In genomic region chr18:23585007-23585871, GRCh38 we compare ENCODE assay signal across 1 cellular context.
TF ChIP-seq lines count a peak whose summit lies in the region.

No MANE protein-coding gene starts in this region.

TF ChIP-seq in HEK293, 187 proteins besides CTCF, POLR2A, EP300 and RAD21 (continued from another document):
- TF ChIP-seq ZFP37 (tag by site-specific recombination; IDR thresholded peaks at IDR 0.05) (no peak), SP2 (tag by site-specific recombination; IDR thresholded peaks at IDR 0.05) (peak; percentile 39), SP7 (tag by site-specific recombination; IDR thresholded peaks at IDR 0.05) (peak; percentile 65), PRDM10 (tag by site-specific recombination; IDR thresholded peaks at IDR 0.05) (peak; percentile 51), KLF16 (tag by site-specific recombination; IDR thresholded peaks at IDR 0.05) (peak; percentile 24; the same call in 1 of the 2 replicates), PRDM6 (tag by site-specific recombination; IDR thresholded peaks at IDR 0.05) (no peak), ZIC2 (tag by site-specific recombination; IDR thresholded peaks at IDR 0.05) (peak; percentile 85), GLIS1 (tag by site-specific recombination; IDR thresholded peaks at IDR 0.05) (0 out of 2 replicates have a peak, but pooled peaks have one; percentile 18), ZSCAN18 (tag by site-specific recombination; IDR thresholded peaks at IDR 0.05) (no peak), TRIM28 (IDR thresholded peaks at IDR 0.05; ENCODE audit: borderline replicate concordance, low read length) (no peak; the same call in 1 of the 2 replicates), ZBTB17 (tag by site-specific recombination; IDR thresholded peaks at IDR 0.05) (no peak), ZNF843 (tag by site-specific recombination; IDR thresholded peaks at IDR 0.05) (no peak), ZNF366 (tag by site-specific recombination; conservative IDR thresholded peaks at IDR 0.05) (no peak), ZNF423 (tag by site-specific recombination; IDR thresholded peaks at IDR 0.05) (0 out of 2 replicates have a peak, but pooled peaks have one; percentile 62), ZBTB11 (tag by site-specific recombination; conservative IDR thresholded peaks at IDR 0.05; ENCODE audit: low read depth) (peak; percentile 65), ZNF354C (tag by site-specific recombination; IDR thresholded peaks at IDR 0.05; ENCODE audit: borderline replicate concordance, low read depth) (no peak), ZNF670 (tag by site-specific recombination; IDR thresholded peaks at IDR 0.05; ENCODE audit: low read depth) (no peak), REST (tag by site-specific recombination; IDR thresholded peaks at IDR 0.05) (no peak), ZNF324 (tag by site-specific recombination; IDR thresholded peaks at IDR 0.05) (no peak), ZNF133 (tag by site-specific recombination; IDR thresholded peaks at IDR 0.05) (no peak), PRDM1 (tag by site-specific recombination; IDR thresholded peaks at IDR 0.05) (peak; percentile 44; the same call in 1 of the 2 replicates), ZNF394 (tag by site-specific recombination; IDR thresholded peaks at IDR 0.05; ENCODE audit: borderline replicate concordance) (no peak), ZNF426 (tag by site-specific recombination; IDR thresholded peaks at IDR 0.05) (no peak), IKZF3 (tag by site-specific recombination; IDR thresholded peaks at IDR 0.05) (peak; percentile 85), ZNF548 (tag by site-specific recombination; IDR thresholded peaks at IDR 0.05) (no peak), ZBTB8A (tag by site-specific recombination; IDR thresholded peaks at IDR 0.05) (peak; percentile 36; the same call in 1 of the 2 replicates), ZNF580 (tag by site-specific recombination; IDR thresholded peaks at IDR 0.05) (no peak), ZNF449 (tag by site-specific recombination; IDR thresholded peaks at IDR 0.05) (peak; percentile 39; the same call in 1 of the 2 replicates), WT1 (tag by site-specific recombination; IDR thresholded peaks at IDR 0.05) (peak; percentile 45; the same call in 1 of the 2 replicates), GLIS2 (tag by site-specific recombination; IDR thresholded peaks at IDR 0.05) (peak; percentile 17; the same call in 1 of the 2 replicates), ZNF561 (tag by site-specific recombination; IDR thresholded peaks at IDR 0.05; ENCODE audit: borderline replicate concordance) (0 out of 2 replicates have a peak, but pooled peaks have one; percentile 33), ZNF692 (tag by site-specific recombination; IDR thresholded peaks at IDR 0.05) (peak; percentile 91), ZNF335 (tag by site-specific recombination; conservative IDR thresholded peaks at IDR 0.05) (peak; percentile 29; the same call in 1 of the 2 replicates), ZNF626 (tag by site-specific recombination; IDR thresholded peaks at IDR 0.05) (no peak), PATZ1 (tag by site-specific recombination; IDR thresholded peaks at IDR 0.05) (peak; percentile 64)
